ENCODE assay signal across 10 cellular contexts in the genomic region with DNA sequence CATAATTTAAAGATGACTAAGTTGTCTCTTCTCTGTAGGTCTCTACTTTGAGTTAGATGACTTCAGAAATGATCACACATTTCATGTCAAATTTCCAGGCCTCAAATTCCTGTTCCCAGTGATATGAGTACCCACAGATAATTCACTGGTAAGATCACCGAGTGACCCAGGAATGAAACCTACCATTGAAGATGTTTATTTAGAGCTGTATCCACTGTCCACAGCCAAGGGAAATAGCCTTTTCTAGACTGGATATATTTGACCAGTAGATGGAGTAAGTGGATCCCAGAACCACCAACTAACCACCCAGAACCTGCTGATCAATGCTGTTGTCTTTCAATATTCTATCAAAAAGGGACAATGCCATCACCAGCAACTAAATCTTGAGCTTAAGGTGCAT.
A peak's percentile ranks its signal among the peaks of the same experiment; 100 is the strongest.
DNase-seq lines count a peak whose midpoint lies in the region; ATAC-seq and TF ChIP-seq lines count a peak whose summit lies in the region.
"Had no signal": no experiment of that assay in that cellular context is flagged by ENCODE, and none has a peak within 500 bp of the region (broad histone marks: within the 10 kb centered on the region; RNA-seq: fewer than 3 reads in every experiment).

No MANE protein-coding gene starts in this region.

- H3K27ac ChIP-seq in GM23338 (ENCODE audit: low read depth) (no peak overlapping the region), Panc1 (ENCODE audit: low read length) (no peak overlapping the region)
- H3K27ac ChIP-seq: epithelial cell of prostate had no signal

- H3K4me3 Mint-ChIP-seq in GM23338 = no peak overlapping the region
- no peak overlapping the region for H3K4me3 Mint-ChIP-seq in activated CD4-positive, alpha-beta memory T cell treated with anti-CD3 and anti-CD28 coated beads for 36 hours
- H3K4me3 Mint-ChIP-seq in activated T-helper 17 cell treated with anti-CD3 and anti-CD28 coated beads, Interleukin-2, amount 50 U/mL, for 72 hours = no peak overlapping the region

- H3F3A ChIP-seq in GM23338 (replicated peaks; ENCODE audit: low read depth) = no peaks in the 10 kb centered on the region

- no peaks in the 10 kb centered on the region for H3K27me3 Mint-ChIP-seq in GM23338 (ENCODE audit: insufficient read depth, low read depth, poor library complexity)
- no peaks in the 10 kb centered on the region for H3K27me3 Mint-ChIP-seq in activated CD4-positive, alpha-beta memory T cell treated with anti-CD3 and anti-CD28 coated beads for 36 hours
- H3K27me3 Mint-ChIP-seq in activated T-helper 17 cell treated with anti-CD3 and anti-CD28 coated beads, Interleukin-2, amount 50 U/mL, for 72 hours = no peaks in the 10 kb centered on the region

- H3K27ac Mint-ChIP-seq in GM23338 = no peak overlapping the region
- no peak overlapping the region for H3K27ac Mint-ChIP-seq in activated CD4-positive, alpha-beta memory T cell treated with anti-CD3 and anti-CD28 coated beads for 36 hours
- H3K27ac Mint-ChIP-seq in activated T-helper 17 cell treated with anti-CD3 and anti-CD28 coated beads, Interleukin-2, amount 50 U/mL, for 72 hours = no peak overlapping the region

- TF ChIP-seq CTCF in GM23338 (conservative IDR thresholded peaks at IDR 0.05; ENCODE audit: low read depth in 2 of 2) (peak; percentile 33 to 64; a peak in 3 of 4 replicates), Panc1 (IDR thresholded peaks at IDR 0.05) (peak; percentile 41), fibroblast of the aortic adventitia (IDR thresholded peaks at IDR 0.05; ENCODE audit: insufficient read depth, low read length) (peak; percentile 63)

- POLR2A ChIA-PET in Panc1 (lab: Charles Lee) = no interaction called here
- POLR2A ChIA-PET in activated CD4-positive, alpha-beta memory T cell treated with anti-CD3 and anti-CD28 coated beads for 36 hours (lab: Charles Lee) = no interaction called here

- H3K9me3 Mint-ChIP-seq in GM23338 = peaks cover 16% of the 10 kb centered on the region; the same call in 2 of the 3 replicates
- peaks cover 14% of the 10 kb centered on the region for H3K9me3 Mint-ChIP-seq in activated CD4-positive, alpha-beta memory T cell treated with anti-CD3 and anti-CD28 coated beads for 36 hours
- no peaks in the 10 kb centered on the region for H3K9me3 Mint-ChIP-seq in activated T-helper 17 cell treated with anti-CD3 and anti-CD28 coated beads, Interleukin-2, amount 50 U/mL, for 72 hours

- ATAC-seq in GM23338 (peak; percentile 38; the same call in 2 of the 3 replicates), Panc1 (no peak), HG03354 (IDR thresholded peaks at IDR 0.05; ENCODE audit: poor library complexity, severe bottlenecking, unreplicated experiment) (no peak)
- no peak for ATAC-seq in activated T-helper 17 cell treated with anti-CD3 and anti-CD28 coated beads, Interleukin-2, amount 50 U/mL, for 72 hours (replicated peaks)

- H3K36me3 Mint-ChIP-seq in GM23338 (ENCODE audit: low read depth) = peaks cover 20% of the 10 kb centered on the region; the same call in 2 of the 3 replicates
- no peaks in the 10 kb centered on the region for H3K36me3 Mint-ChIP-seq in activated CD4-positive, alpha-beta memory T cell treated with anti-CD3 and anti-CD28 coated beads for 36 hours
- H3K36me3 Mint-ChIP-seq in activated T-helper 17 cell treated with anti-CD3 and anti-CD28 coated beads, Interleukin-2, amount 50 U/mL, for 72 hours (ENCODE audit: low read depth) = no peaks in the 10 kb centered on the region

- H3K36me3 ChIP-seq in GM23338 (ENCODE audit: insufficient read depth) (no peaks in the 10 kb centered on the region), Panc1 (ENCODE audit: control insufficient read depth, insufficient read depth, low read length) (no peaks in the 10 kb centered on the region), skeletal muscle satellite cell (ENCODE audit: insufficient read depth, low read length) (no peaks in the 10 kb centered on the region)

- no peak overlapping the region for H2AFZ ChIP-seq in GM23338

- CTCF ChIA-PET in Panc1 (lab: Charles Lee) = no interaction called here
- CTCF ChIA-PET in activated CD4-positive, alpha-beta memory T cell treated with anti-CD3 and anti-CD28 coated beads for 36 hours (lab: Charles Lee) = no interaction called here

- H3K9me3 ChIP-seq in Panc1 (ENCODE audit: control insufficient read depth, insufficient read depth, low read depth, low read length) = no peaks in the 10 kb centered on the region
- H3K9me3 ChIP-seq in skeletal muscle satellite cell (replicated peaks; ENCODE audit: low read length) = no peaks in the 10 kb centered on the region

- no peaks in the 10 kb centered on the region for H3K27me3 ChIP-seq in GM23338 (ENCODE audit: insufficient read depth)
- H3K27me3 ChIP-seq in Panc1 (ENCODE audit: control insufficient read depth, insufficient read depth, low read length) = no peaks in the 10 kb centered on the region
- H3K27me3 ChIP-seq in skeletal muscle satellite cell (ENCODE audit: control insufficient read depth, insufficient read depth, low read length) = no peaks in the 10 kb centered on the region

- peak overlapping the region; percentile 40 for H3K9ac ChIP-seq in skeletal muscle satellite cell (ENCODE audit: low read depth, low read length)

- DNase-seq in GM23338 (ENCODE audit: low spot score) (peak; percentile 18), Panc1 (ENCODE audit: low read depth, low spot score) (no peak), fibroblast of the aortic adventitia (ENCODE audit: low read depth) (peak; percentile 63)
- no peak for DNase-seq in activated CD4-positive, alpha-beta memory T cell treated with anti-CD3 and anti-CD28 coated beads for 36 hours
- no peak for DNase-seq in effector CD8-positive, alpha-beta T cell (lab: John Stamatoyannopoulos, UW)
- DNase-seq: stimulated activated CD4-positive, alpha-beta T cell treated with anti-CD3 and anti-CD28 coated beads, Interleukin-4, amount 100 ng/mL, for 1 hour had no signal

- intact Hi-C loops in Panc1 (cut with micrococcal nuclease; ENCODE audit: unreplicated experiment) = no loop called here
- intact Hi-C loops in activated CD4-positive, alpha-beta memory T cell treated with anti-CD3 and anti-CD28 coated beads for 36 hours (cut with micrococcal nuclease) = loop anchor here (10.0 kb wide), 1 partner anchor 298 kb away; no protein-coding TSS in a partner anchor

- peaks cover 11% of the 10 kb centered on the region for H3K9me2 ChIP-seq in GM23338 (ENCODE audit: insufficient read depth)

- no peak overlapping the region for H3K4me3 ChIP-seq in GM23338
- no peak overlapping the region for H3K4me3 ChIP-seq in Panc1 (ENCODE audit: low read depth in 2 of 2, low read length in 2 of 2)
- H3K4me3 ChIP-seq in fibroblast of the aortic adventitia (ENCODE audit: low read depth, low read length) = no peak overlapping the region
- H3K4me3 ChIP-seq in skeletal muscle satellite cell (ENCODE audit: low read length) = no peak overlapping the region

- no peak overlapping the region for H3K4me2 ChIP-seq in GM23338
- H3K4me2 ChIP-seq in skeletal muscle satellite cell (ENCODE audit: low read length) = no peak overlapping the region

- in situ Hi-C loops in Panc1 (cut with HindIII; ENCODE audit: low pct_unique_long_range_greater_than_20kb, low sequenced_read_pairs) = no loop called here

- H3K4me1 ChIP-seq in GM23338 (ENCODE audit: insufficient read depth) (peaks cover 28% of the 10 kb centered on the region), Panc1 (ENCODE audit: control insufficient read depth, insufficient read depth, low read length) (no peaks in the 10 kb centered on the region), skeletal muscle satellite cell (ENCODE audit: control insufficient read depth, insufficient read depth, low read length) (peaks cover 18% of the 10 kb centered on the region)

- H4K20me1 ChIP-seq in GM23338 (replicated peaks; ENCODE audit: insufficient read depth) = no peaks in the 10 kb centered on the region

- H3K4me1 Mint-ChIP-seq in GM23338 = peaks cover 34% of the 10 kb centered on the region
- H3K4me1 Mint-ChIP-seq in activated CD4-positive, alpha-beta memory T cell treated with anti-CD3 and anti-CD28 coated beads for 36 hours (ENCODE audit: low read depth) = peaks cover 1% of the 10 kb centered on the region
- H3K4me1 Mint-ChIP-seq in activated T-helper 17 cell treated with anti-CD3 and anti-CD28 coated beads, Interleukin-2, amount 50 U/mL, for 72 hours = no peaks in the 10 kb centered on the region

- BruUV-seq in Panc1 (replicated peaks; lab: Mats Ljungman, UMichigan) = no TSS peak

- H3K79me2 ChIP-seq in GM23338 (replicated peaks; ENCODE audit: insufficient read depth) = no peaks in the 10 kb centered on the region

TF ChIP-seq in GM23338, 12 proteins besides CTCF, POLR2A, EP300 and RAD21 (continues in another document):
- TF ChIP-seq POLR2AphosphoS5 (IDR thresholded peaks at IDR 0.05; ENCODE audit: low read depth) (no peak), EZH2 (IDR thresholded peaks at IDR 0.05; ENCODE audit: low read depth, unreplicated experiment) (no peak), JUNB (IDR thresholded peaks at IDR 0.05; ENCODE audit: unreplicated experiment) (no peak), CREB1 (CRISPR knock-in tag; IDR thresholded peaks at IDR 0.05; ENCODE audit: low read depth) (no peak), STAT1 (IDR thresholded peaks at IDR 0.05; ENCODE audit: unreplicated experiment) (no peak), EZH2phosphoT487 (IDR thresholded peaks at IDR 0.05; ENCODE audit: unreplicated experiment) (no peak)

Comparison
In these comparisons a context has a peak if more than half of its experiments do, and no peak if none do; other contexts are left out.
1. DNase-seq: peak in GM23338 (single experiment) and fibroblast of the aortic adventitia (single experiment); none in Panc1 (single experiment), activated CD4-positive, alpha-beta memory T cell treated with anti-CD3 and anti-CD28 coated beads for 36 hours (single experiment) and effector CD8-positive, alpha-beta T cell (single experiment).
2. Peak in every context shown above with its lines, with median percentiles within 50 percentile points of each other: CTCF ChIP-seq.